ENCODE assay signal across 1 cellular context in genomic region chr1:159945483-159946241, GRCh38.
A peak's percentile ranks its signal among the peaks of the same experiment; 100 is the strongest.
TF ChIP-seq lines count a peak whose summit lies in the region.

Gene IGSF9 (minus strand): TSS chr1:159945613. CDS start chr1:159943454, 2,159 bp downstream.

TF ChIP-seq in H1, 55 proteins besides CTCF, POLR2A, EP300 and RAD21:
- peak; percentile 40 to 58; a peak in 2 of 4 replicates for TF ChIP-seq SIN3A (conservative IDR thresholded peaks at IDR 0.05 in 1 of 2, IDR thresholded peaks at IDR 0.05 in 1 of 2; ENCODE audit: low read depth in 1 of 2, low read length in 2 of 2)
- TF ChIP-seq KDM4A (IDR thresholded peaks at IDR 0.05; ENCODE audit: low read depth, low read length, severe bottlenecking): peak; percentile 89
- TF ChIP-seq E2F6 (IDR thresholded peaks at IDR 0.05): peak; percentile 83
- 0 out of 2 replicates have a peak, but pooled peaks have one; percentile 58 for TF ChIP-seq SP1 (IDR thresholded peaks at IDR 0.05; ENCODE audit: low read depth, low read length)
- TF ChIP-seq TEAD4 (IDR thresholded peaks at IDR 0.05; ENCODE audit: low read depth, low read length): no peak; the same call in 1 of the 2 replicates
- no peak for TF ChIP-seq RNF2 (IDR thresholded peaks at IDR 0.05; ENCODE audit: borderline replicate concordance, low read depth, low read length, missing control alignments, poor library complexity, severe bottlenecking)
- TF ChIP-seq ZNF274 (IDR thresholded peaks at IDR 0.05; ENCODE audit: borderline replicate concordance, extremely low read depth, low read length): no peak
- peak; percentile 86 for TF ChIP-seq ASH2L (IDR thresholded peaks at IDR 0.05; ENCODE audit: low read length)
- peak; percentile 61 for TF ChIP-seq BACH1 (IDR thresholded peaks at IDR 0.05; ENCODE audit: low read length)
- peak; percentile 84 for TF ChIP-seq RBBP5 (IDR thresholded peaks at IDR 0.05; ENCODE audit: borderline replicate concordance, low read depth, low read length)
- no peak for TF ChIP-seq ATF2 (IDR thresholded peaks at IDR 0.05; ENCODE audit: low read length)
- TF ChIP-seq CHD1 (IDR thresholded peaks at IDR 0.05; ENCODE audit: low read depth, low read length): no peak
- no peak for TF ChIP-seq NRF1 (IDR thresholded peaks at IDR 0.05; ENCODE audit: low read depth, low read length)
- no peak for TF ChIP-seq BCL11A (IDR thresholded peaks at IDR 0.05; ENCODE audit: low read depth in 2 of 2, low read length in 2 of 2)
- no peak for TF ChIP-seq CBX8 (IDR thresholded peaks at IDR 0.05; ENCODE audit: borderline replicate concordance, low read depth, low read length)
- no peak for TF ChIP-seq TCF12 (IDR thresholded peaks at IDR 0.05; ENCODE audit: low read depth, low read length)
- no peak for TF ChIP-seq SAP30 (IDR thresholded peaks at IDR 0.05; ENCODE audit: insufficient read depth, insufficient replicate concordance, low read length)
- TF ChIP-seq POU5F1 (IDR thresholded peaks at IDR 0.05; ENCODE audit: low read depth, low read length): no peak
- TF ChIP-seq CHD2 (IDR thresholded peaks at IDR 0.05; ENCODE audit: low read length): 0 out of 2 replicates have a peak, but pooled peaks have one; percentile 15
- TF ChIP-seq PHF8 (conservative IDR thresholded peaks at IDR 0.05; ENCODE audit: low read depth, low read length): peak; percentile 82; the same call in 1 of the 2 replicates
- TF ChIP-seq RFX5 (IDR thresholded peaks at IDR 0.05; ENCODE audit: borderline replicate concordance, low read depth, low read length): no peak
- TF ChIP-seq TAF7 (optimal IDR thresholded peaks at IDR 0.05; ENCODE audit: borderline replicate concordance, low read depth, low read length): peak; percentile 42
- TF ChIP-seq HDAC2 (IDR thresholded peaks at IDR 0.05; ENCODE audit: borderline replicate concordance in 1 of 2, low read depth in 2 of 2, low read length in 2 of 2): peak; percentile 59 to 95; a peak in 3 of 4 replicates
- no peak for TF ChIP-seq CBX5 (IDR thresholded peaks at IDR 0.05; ENCODE audit: low read depth, low read length)
- TF ChIP-seq EGR1 (IDR thresholded peaks at IDR 0.05; ENCODE audit: borderline replicate concordance, low read depth, low read length): no peak
- TF ChIP-seq NANOG (IDR thresholded peaks at IDR 0.05; ENCODE audit: insufficient read depth, low read depth, low read length, poor library complexity, severe bottlenecking): peak; percentile 37
- TF ChIP-seq KDM1A (IDR thresholded peaks at IDR 0.05; ENCODE audit: borderline replicate concordance, low read length): no peak
- peak; percentile 66 for TF ChIP-seq SIX5 (IDR thresholded peaks at IDR 0.05; ENCODE audit: low read depth, low read length)
- TF ChIP-seq MAX (IDR thresholded peaks at IDR 0.05): peak; percentile 93
- no peak for TF ChIP-seq JUND (IDR thresholded peaks at IDR 0.05; ENCODE audit: low read length)
- 0 out of 2 replicates have a peak, but pooled peaks have one; percentile 60 for TF ChIP-seq CREB1 (IDR thresholded peaks at IDR 0.05)
- 0 out of 2 replicates have a peak, but pooled peaks have one; percentile 15 for TF ChIP-seq SRF (IDR thresholded peaks at IDR 0.05; ENCODE audit: low read depth, low read length)
- TF ChIP-seq GTF2F1 (IDR thresholded peaks at IDR 0.05; ENCODE audit: borderline replicate concordance, low read depth, low read length): no peak
- no peak for TF ChIP-seq CEBPB (IDR thresholded peaks at IDR 0.05; ENCODE audit: low read depth, low read length)
- no peak for TF ChIP-seq SP4 (IDR thresholded peaks at IDR 0.05; ENCODE audit: low read length)
- TF ChIP-seq JUN (IDR thresholded peaks at IDR 0.05; ENCODE audit: low read depth, low read length): no peak
- peak; percentile 35; the same call in 1 of the 2 replicates for TF ChIP-seq TAF1 (IDR thresholded peaks at IDR 0.05; ENCODE audit: low read depth, low read length)
- no peak for TF ChIP-seq TBP (IDR thresholded peaks at IDR 0.05; ENCODE audit: low read depth, low read length)
- TF ChIP-seq EZH2 (IDR thresholded peaks at IDR 0.05; ENCODE audit: low read depth, low read length, severe bottlenecking): no peak
